Comparison of ENCODE assay signal across 8 cellular contexts in the genomic region with DNA sequence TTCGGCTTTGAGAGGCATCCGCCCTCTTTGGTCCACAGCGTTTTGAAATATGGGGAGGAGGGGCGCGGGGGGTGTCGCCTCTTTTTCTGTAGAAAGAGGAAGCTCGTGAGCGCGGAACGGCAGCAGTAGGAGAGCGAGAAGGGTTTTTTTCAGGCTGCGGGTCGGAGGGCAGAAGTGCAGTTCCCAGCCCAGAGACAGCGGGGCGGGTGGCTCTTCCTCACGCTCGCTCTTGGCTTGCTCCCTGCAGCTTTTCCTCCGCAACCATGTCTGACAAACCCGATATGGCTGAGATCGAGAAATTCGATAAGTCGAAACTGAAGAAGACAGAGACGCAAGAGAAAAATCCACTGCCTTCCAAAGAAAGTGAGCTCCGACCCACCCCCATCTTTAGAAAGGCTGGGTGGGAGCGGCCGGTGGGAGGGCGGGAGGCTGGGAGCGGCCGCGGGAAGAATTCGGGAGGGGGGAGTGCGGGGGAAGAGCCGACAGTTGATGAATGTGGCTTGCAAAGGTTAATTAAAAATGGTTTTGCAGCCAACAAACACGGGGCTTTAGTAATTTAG. TPM values are rescaled to one million over a fixed set of nuclear protein-coding genes. Genes with fewer than 3 reads are reported as not detected.
DNase-seq lines count a peak whose midpoint lies in the region; ATAC-seq, FAIRE-seq and TF ChIP-seq lines count a peak whose summit lies in the region.

No MANE protein-coding gene starts in this region.

- H3K27ac Mint-ChIP-seq in stimulated activated naive B cell treated with anti-CD40 and anti-IgM and Interleukin-4, amounts not matched to agents 10 μg/mL and 1 μg/mL and 100 μg/mL, for 72 hours, result peak overlapping the region; percentile 100

- peak overlapping the region; percentile 95 for H3K9ac ChIP-seq in kidney (ENCODE audit: low read length in 2 of 2)

- DNase-seq in AG20443 (ENCODE audit: low spot score) (peak; percentile 44), RWPE2 (ENCODE audit: low spot score) (no peak), caudate nucleus (lab: John Stamatoyannopoulos, UW) (peak in 24 of 61 donors; percentile 1 to 57 (median 15)), kidney (peak; percentile 79)
- no peak for DNase-seq in stimulated activated naive B cell treated with anti-CD40 and anti-IgM and Interleukin-4, amounts not matched to agents 10 μg/mL and 1 μg/mL and 100 μg/mL, for 72 hours

- H3K4me1 Mint-ChIP-seq in stimulated activated naive B cell treated with anti-CD40 and anti-IgM and Interleukin-4, amounts not matched to agents 10 μg/mL and 1 μg/mL and 100 μg/mL, for 72 hours, result peaks cover 34 to 57% of the 10 kb centered on the region in 2 donors

- FAIRE-seq in kidney (lab: Jason Lieb, UNC), result no peak

- H3K36me3 ChIP-seq in HEK293 (ENCODE audit: control insufficient read depth in 2 of 2, insufficient read depth in 1 of 2, low read length in 2 of 2) (peaks cover 0 to 5% of the 10 kb centered on the region in 2 experiments; a peak in 1 of 3 replicates), RWPE2 (ENCODE audit: low read depth) (peaks cover 27% of the 10 kb centered on the region), kidney (ENCODE audit: control insufficient read depth in 1 of 2, insufficient read depth in 2 of 2, low read length in 2 of 2) (peaks cover 0 to 4% of the 10 kb centered on the region in 2 donors)

- POLR2A ChIA-PET in HEK293 (lab: Yijun Ruan, JAX), result interaction anchor here (0.7 to 2.6 kb wide), 9 partner anchors 9 to 248 kb away, joined by 3 to 13 read pairs (median 5); no protein-coding TSS in a partner anchor

- ATAC-seq in RWPE2 (ENCODE audit: low read depth), result no peak; the same call in 2 of the 3 replicates
- peak in 1 of 2 donors; percentile 5 for ATAC-seq in stimulated activated naive B cell treated with anti-CD40 and anti-IgM and Interleukin-4, amounts not matched to agents 10 μg/mL and 1 μg/mL and 100 μg/mL, for 72 hours (replicated peaks)
- ATAC-seq in HG03439 (IDR thresholded peaks at IDR 0.05; ENCODE audit: unreplicated experiment), result no peak
- ATAC-seq in GM19463 (IDR thresholded peaks at IDR 0.05; ENCODE audit: unreplicated experiment), result no peak

- TF ChIP-seq CTCF in HEK293 (tag by site-specific recombination; IDR thresholded peaks at IDR 0.05) (no peak), RWPE2 (IDR thresholded peaks at IDR 0.05; ENCODE audit: poor library complexity, severe bottlenecking) (no peak), kidney (IDR thresholded peaks at IDR 0.05; ENCODE audit: borderline replicate concordance, extremely low read depth, insufficient read depth) (no peak)

- H3K9me3 Mint-ChIP-seq in stimulated activated naive B cell treated with anti-CD40 and anti-IgM and Interleukin-4, amounts not matched to agents 10 μg/mL and 1 μg/mL and 100 μg/mL, for 72 hours, result peaks cover 2 to 3% of the 10 kb centered on the region in 2 donors

- H3K27ac ChIP-seq in HEK293 (ENCODE audit: extremely low read depth, low read depth, low read length) (peak overlapping the region; percentile 73), RWPE2 (ENCODE audit: poor library complexity, severe bottlenecking) (peak overlapping the region; percentile 86), caudate nucleus (ENCODE audit: low read depth, low read length) (peak overlapping the region; percentile 98), kidney (ENCODE audit: low read depth in 2 of 2, low read length in 2 of 2) (peak overlapping the region; percentile 94 to 98)

- H3K4me3 ChIP-seq in HEK293 (ENCODE audit: low read depth, low read length) (peak overlapping the region; percentile 62), RWPE2 (ENCODE audit: severe bottlenecking) (peak overlapping the region; percentile 73), kidney (ENCODE audit: low read length in 2 of 2) (peak overlapping the region; percentile 75 to 78)

- peaks cover 0 to 29% of the 10 kb centered on the region in 2 donors for H3K27me3 Mint-ChIP-seq in stimulated activated naive B cell treated with anti-CD40 and anti-IgM and Interleukin-4, amounts not matched to agents 10 μg/mL and 1 μg/mL and 100 μg/mL, for 72 hours

- peaks cover 30 to 34% of the 10 kb centered on the region in 2 donors for H3K36me3 Mint-ChIP-seq in stimulated activated naive B cell treated with anti-CD40 and anti-IgM and Interleukin-4, amounts not matched to agents 10 μg/mL and 1 μg/mL and 100 μg/mL, for 72 hours

- peak overlapping the region; percentile 97 to 99 for H3K4me3 Mint-ChIP-seq in stimulated activated naive B cell treated with anti-CD40 and anti-IgM and Interleukin-4, amounts not matched to agents 10 μg/mL and 1 μg/mL and 100 μg/mL, for 72 hours

- intact Hi-C loops in kidney (cut with DNase I), result no loop called here

- H3K4me1 ChIP-seq in HEK293 (ENCODE audit: control insufficient read depth, insufficient read depth, low read length), result no peaks in the 10 kb centered on the region
- H3K4me1 ChIP-seq in RWPE2 (ENCODE audit: insufficient read depth, poor library complexity, severe bottlenecking), result peaks cover 10% of the 10 kb centered on the region
- peaks cover 0 to 3% of the 10 kb centered on the region in 2 donors for H3K4me1 ChIP-seq in kidney (ENCODE audit: control insufficient read depth in 1 of 2, insufficient read depth in 1 of 2, low read depth in 1 of 2, low read length in 2 of 2)

- CTCF ChIA-PET in HEK293 (lab: Yijun Ruan, JAX), result interaction anchor here (0.5 to 2.0 kb wide), 5 partner anchors 29 to 513 kb away, joined by 3 to 9 read pairs (median 3); no protein-coding TSS in a partner anchor

- no peaks in the 10 kb centered on the region for H3K27me3 ChIP-seq in RWPE2 (ENCODE audit: insufficient read depth, poor library complexity, severe bottlenecking)

- no peaks in the 10 kb centered on the region for H3K9me3 ChIP-seq in HEK293 (ENCODE audit: control insufficient read depth, insufficient read depth, low read depth, low read length)
- no peaks in the 10 kb centered on the region for H3K9me3 ChIP-seq in RWPE2 (ENCODE audit: severe bottlenecking)
- no peaks in the 10 kb centered on the region for H3K9me3 ChIP-seq in kidney (ENCODE audit: control insufficient read depth in 1 of 2, low read length in 2 of 2)

TF ChIP-seq in HEK293, 187 proteins besides CTCF, POLR2A, EP300 and RAD21 (continues in another document):
- TF ChIP-seq, protein P1, sequence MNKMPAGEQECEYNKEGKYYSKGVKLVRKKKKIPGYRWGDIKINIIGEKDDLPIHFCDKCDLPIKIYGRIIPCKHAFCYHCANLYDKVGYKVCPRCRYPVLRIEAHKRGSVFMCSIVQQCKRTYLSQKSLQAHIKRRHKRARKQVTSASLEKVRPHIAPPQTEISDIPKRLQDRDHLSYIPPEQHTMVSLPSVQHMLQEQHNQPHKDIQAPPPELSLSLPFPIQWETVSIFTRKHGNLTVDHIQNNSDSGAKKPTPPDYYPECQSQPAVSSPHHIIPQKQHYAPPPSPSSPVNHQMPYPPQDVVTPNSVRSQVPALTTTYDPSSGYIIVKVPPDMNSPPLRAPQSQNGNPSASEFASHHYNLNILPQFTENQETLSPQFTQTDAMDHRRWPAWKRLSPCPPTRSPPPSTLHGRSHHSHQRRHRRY (tag by site-specific recombination; IDR thresholded peaks at IDR 0.05), result no peak
- no peak for TF ChIP-seq ZNF654 (tag by site-specific recombination; IDR thresholded peaks at IDR 0.05; ENCODE audit: low read depth)
- no peak for TF ChIP-seq SP2 (tag by site-specific recombination; IDR thresholded peaks at IDR 0.05)
- TF ChIP-seq HOXD13 (CRISPR knock-in tag; IDR thresholded peaks at IDR 0.05; ENCODE audit: borderline replicate concordance), result no peak
- TF ChIP-seq, protein P2, sequence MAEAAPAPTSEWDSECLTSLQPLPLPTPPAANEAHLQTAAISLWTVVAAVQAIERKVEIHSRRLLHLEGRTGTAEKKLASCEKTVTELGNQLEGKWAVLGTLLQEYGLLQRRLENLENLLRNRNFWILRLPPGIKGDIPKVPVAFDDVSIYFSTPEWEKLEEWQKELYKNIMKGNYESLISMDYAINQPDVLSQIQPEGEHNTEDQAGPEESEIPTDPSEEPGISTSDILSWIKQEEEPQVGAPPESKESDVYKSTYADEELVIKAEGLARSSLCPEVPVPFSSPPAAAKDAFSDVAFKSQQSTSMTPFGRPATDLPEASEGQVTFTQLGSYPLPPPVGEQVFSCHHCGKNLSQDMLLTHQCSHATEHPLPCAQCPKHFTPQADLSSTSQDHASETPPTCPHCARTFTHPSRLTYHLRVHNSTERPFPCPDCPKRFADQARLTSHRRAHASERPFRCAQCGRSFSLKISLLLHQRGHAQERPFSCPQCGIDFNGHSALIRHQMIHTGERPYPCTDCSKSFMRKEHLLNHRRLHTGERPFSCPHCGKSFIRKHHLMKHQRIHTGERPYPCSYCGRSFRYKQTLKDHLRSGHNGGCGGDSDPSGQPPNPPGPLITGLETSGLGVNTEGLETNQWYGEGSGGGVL (tag by site-specific recombination; IDR thresholded peaks at IDR 0.05), result peak; percentile 31
- TF ChIP-seq ZNF184 (tag by site-specific recombination; IDR thresholded peaks at IDR 0.05), result no peak
- TF ChIP-seq ZBTB21 (tag by site-specific recombination; IDR thresholded peaks at IDR 0.05), result no peak
- no peak for TF ChIP-seq SP7 (tag by site-specific recombination; IDR thresholded peaks at IDR 0.05)
- TF ChIP-seq, protein P3, sequence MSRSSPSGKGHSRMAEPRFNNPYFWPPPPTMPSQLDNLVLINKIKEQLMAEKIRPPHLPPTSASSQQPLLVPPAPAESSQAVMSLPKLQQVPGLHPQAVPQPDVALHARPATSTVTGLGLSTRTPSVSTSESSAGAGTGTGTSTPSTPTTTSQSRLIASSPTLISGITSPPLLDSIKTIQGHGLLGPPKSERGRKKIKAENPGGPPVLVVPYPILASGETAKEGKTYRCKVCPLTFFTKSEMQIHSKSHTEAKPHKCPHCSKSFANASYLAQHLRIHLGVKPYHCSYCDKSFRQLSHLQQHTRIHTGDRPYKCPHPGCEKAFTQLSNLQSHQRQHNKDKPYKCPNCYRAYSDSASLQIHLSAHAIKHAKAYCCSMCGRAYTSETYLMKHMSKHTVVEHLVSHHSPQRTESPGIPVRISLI (tag by site-specific recombination; IDR thresholded peaks at IDR 0.05), result no peak

RNA-seq across cellular contexts. Expression of a gene that starts 1.2 kb away (rescaled TPM):
- total RNA-seq in kidney, result 2,421 TPM
- polyA plus RNA-seq in kidney (ENCODE audit: insufficient read depth, low read depth, low replicate concordance), result 3,432 TPM

Comparison
In these comparisons a context has a peak if more than half of its experiments do, and no peak if none do; other contexts are left out.
1. DNase-seq: peak in AG20443 (single experiment) and kidney (single experiment); none in RWPE2 (single experiment) and stimulated activated naive B cell treated with anti-CD40 and anti-IgM and Interleukin-4, amounts not matched to agents 10 μg/mL and 1 μg/mL and 100 μg/mL, for 72 hours (single experiment).
2. Peak in every context shown above with its lines, with median percentiles within 50 percentile points of each other: H3K27ac ChIP-seq and H3K4me3 ChIP-seq.